ENCODE assay signal across 13 cellular contexts in genomic region chr2:190888449-190888848, GRCh38. TPM values are rescaled to one million over a fixed set of nuclear protein-coding genes. Genes with fewer than 3 reads are reported as not detected.
DNase-seq lines count a peak whose midpoint lies in the region; ATAC-seq, FAIRE-seq and TF ChIP-seq lines count a peak whose summit lies in the region.
"Had no signal": no experiment of that assay in that cellular context is flagged by ENCODE, and none has a peak within 500 bp of the region (broad histone marks: within the 10 kb centered on the region; RNA-seq: fewer than 3 reads in every experiment).

No MANE protein-coding gene starts in this region.

- peak overlapping the region; percentile 65 for H3K4me3 Mint-ChIP-seq in activated T-cell treated with anti-CD3 and anti-CD28 coated beads, Interleukin-2, amount 50 U/mL, for 24 hours

- H3K79me2 ChIP-seq in PC-9 (ENCODE audit: low read depth), result peaks cover 98% of the 10 kb centered on the region

- no peaks in the 10 kb centered on the region for H3K27me3 ChIP-seq in PC-9 (ENCODE audit: insufficient read depth, low read depth)
- no peaks in the 10 kb centered on the region for H3K27me3 ChIP-seq in spleen (replicated peaks in 1 of 7)
- no peaks in the 10 kb centered on the region for H3K27me3 ChIP-seq in effector memory CD4-positive, alpha-beta T cell (replicated peaks; ENCODE audit: control insufficient read depth, insufficient read depth, low read length, poor library complexity, severe bottlenecking)
- H3K27me3 ChIP-seq: vagina had no signal

- peaks cover 89% of the 10 kb centered on the region for H3K36me3 Mint-ChIP-seq in activated T-cell treated with anti-CD3 and anti-CD28 coated beads, Interleukin-2, amount 50 U/mL, for 24 hours (ENCODE audit: low read depth)

- no peaks in the 10 kb centered on the region for H3K9me2 ChIP-seq in PC-9 (ENCODE audit: insufficient read depth)

- peaks cover 3% of the 10 kb centered on the region; the same call in 1 of the 2 replicates for H3F3A ChIP-seq in PC-9 (ENCODE audit: insufficient read depth, low read depth)

- H3K4me1 Mint-ChIP-seq in activated T-cell treated with anti-CD3 and anti-CD28 coated beads, Interleukin-2, amount 50 U/mL, for 24 hours (ENCODE audit: low read depth), result peaks cover 79% of the 10 kb centered on the region

- H3K27ac ChIP-seq in PC-9, result no peak overlapping the region
- peak overlapping the region in 5 of 8 donors; percentile 17 to 45 (median 23) for H3K27ac ChIP-seq in spleen
- H3K27ac ChIP-seq in effector memory CD4-positive, alpha-beta T cell (ENCODE audit: insufficient read depth, low read length, poor library complexity, severe bottlenecking), result no peak overlapping the region
- H3K27ac ChIP-seq: HL-60, vagina had no signal

- H2AFZ ChIP-seq in PC-9, result no peak overlapping the region

- H3K4me3 ChIP-seq in PC-9 (no peak overlapping the region), epithelial cell of proximal tubule (ENCODE audit: low read depth, low read length) (peak overlapping the region; percentile 16), spleen (no peak overlapping the region)
- H3K4me3 ChIP-seq in effector memory CD4-positive, alpha-beta T cell (ENCODE audit: insufficient read depth, low read depth, low read length, poor library complexity, severe bottlenecking), result no peak overlapping the region
- H3K4me3 ChIP-seq: vagina had no signal

- no peak for ATAC-seq in GM18858 (IDR thresholded peaks at IDR 0.05; ENCODE audit: unreplicated experiment)

- no peak for TF ChIP-seq CTCF in PC-9 (conservative IDR thresholded peaks at IDR 0.05)
- no peak for TF ChIP-seq CTCF in epithelial cell of proximal tubule (conservative IDR thresholded peaks at IDR 0.05; ENCODE audit: low read depth, low read length)
- TF ChIP-seq CTCF in spleen (IDR thresholded peaks at IDR 0.05 in 8 of 11, conservative IDR thresholded peaks at IDR 0.05 in 3 of 11), result no peak

- FAIRE-seq in H54 (lab: Jason Lieb, UNC), result no peak

- H4K20me1 ChIP-seq in PC-9 (ENCODE audit: insufficient read depth), result peaks cover 17% of the 10 kb centered on the region

- no peaks in the 10 kb centered on the region for H3K9me3 Mint-ChIP-seq in activated T-cell treated with anti-CD3 and anti-CD28 coated beads, Interleukin-2, amount 50 U/mL, for 24 hours

- DNase-seq in activated T-cell treated with anti-CD3 and anti-CD28 coated beads, Interleukin-2, amount 50 U/mL, for 24 hours, result no peak
- DNase-seq in activated T-cell treated with anti-CD3 and anti-CD28 coated beads for 4 hours (no peak), PC-9 (no peak), epithelial cell of proximal tubule (ENCODE audit: low read depth) (no peak), spleen (no peak), H54 (ENCODE audit: insufficient read length, low spot score) (no peak)
- DNase-seq in effector memory CD4-positive, alpha-beta T cell, result no peak
- DNase-seq: activated CD4-positive, alpha-beta T cell treated with anti-CD3 and anti-CD28 coated beads, Interleukin-2, amount 50 U/mL, for 48 hours; DMS79 treated with DMSO at 0.1 percent for 48 hours; GOT3 had no signal

- intact Hi-C loops in PC-9 (cut with micrococcal nuclease; ENCODE audit: unreplicated experiment), result no loop called here
- intact Hi-C loops in spleen (cut with DNase I; ENCODE audit: low total_unique reads), result no loop called here

- H3K9me3 ChIP-seq in PC-9 (ENCODE audit: insufficient read depth, low read depth) (no peaks in the 10 kb centered on the region), spleen (no peaks in the 10 kb centered on the region)
- H3K9me3 ChIP-seq in effector memory CD4-positive, alpha-beta T cell (ENCODE audit: control insufficient read depth, low read length), result no peaks in the 10 kb centered on the region
- H3K9me3 ChIP-seq: vagina had no signal

- BruUV-seq in PC-9 (replicated peaks; lab: Mats Ljungman, UMichigan), result no TSS peak

- CTCF ChIA-PET in PC-9 (lab: Charles Lee), result no interaction called here

- H3K4me1 ChIP-seq in PC-9 (replicated peaks; ENCODE audit: insufficient read depth), result peaks cover 50% of the 10 kb centered on the region
- H3K4me1 ChIP-seq in spleen, result peaks cover 62 to 100% (median 99%) of the 10 kb centered on the region in 6 donors
- peaks cover 20% of the 10 kb centered on the region for H3K4me1 ChIP-seq in effector memory CD4-positive, alpha-beta T cell (ENCODE audit: control insufficient read depth, insufficient read depth, low read length, poor library complexity, severe bottlenecking)

- H3K27me3 Mint-ChIP-seq in activated T-cell treated with anti-CD3 and anti-CD28 coated beads, Interleukin-2, amount 50 U/mL, for 24 hours, result no peaks in the 10 kb centered on the region

- H3K4me2 ChIP-seq in PC-9, result 0 out of 2 replicates have a peak overlapping the region, but pooled peaks have one; percentile 49

- TF ChIP-seq POLR2A in spleen (IDR thresholded peaks at IDR 0.05) (no peak), H54 (IDR thresholded peaks at IDR 0.05; ENCODE audit: low read depth, low read length) (no peak)

- H3K36me3 ChIP-seq in PC-9 (ENCODE audit: low read depth) (no peaks in the 10 kb centered on the region; the same call in 1 of the 2 replicates), spleen (peaks cover 0 to 7% (median 0%) of the 10 kb centered on the region in 6 donors)
- H3K36me3 ChIP-seq in effector memory CD4-positive, alpha-beta T cell (ENCODE audit: control insufficient read depth, insufficient read depth, low read length), result no peaks in the 10 kb centered on the region
- H3K36me3 ChIP-seq: vagina had no signal

- POLR2A ChIA-PET in PC-9 (lab: Charles Lee; ENCODE audit: unreplicated experiment), result no interaction called here

- WGBS in spleen, 5 donors, result 84 to 100% (median 94%) methylated on average over 1 of the region's 1 CpG

- peak overlapping the region; percentile 88 for H3K27ac Mint-ChIP-seq in activated T-cell treated with anti-CD3 and anti-CD28 coated beads, Interleukin-2, amount 50 U/mL, for 24 hours

RNA-seq across cellular contexts. Expression of gene GLS, which starts 7.8 kb away (rescaled TPM):
- total RNA-seq in PC-9 (2021) (66.4 and 68.5 TPM in 2 replicates), epithelial cell of proximal tubule (123 and 246 TPM in 2 replicates), spleen (100 to 1,000 TPM; 141 to 254 (median 211) TPM)
- 10 to 100 TPM; 42.3 to 55.9 (median 43.6) TPM for polyA plus RNA-seq in spleen

Comparison
In these comparisons a context has a peak if more than half of its experiments do, and no peak if none do; other contexts are left out.
1. H3K27ac ChIP-seq: peak in spleen (5 of 8); none in PC-9 (single experiment) and effector memory CD4-positive, alpha-beta T cell (single experiment).